1 cellular context compared by ENCODE assay signal in the genomic region with DNA sequence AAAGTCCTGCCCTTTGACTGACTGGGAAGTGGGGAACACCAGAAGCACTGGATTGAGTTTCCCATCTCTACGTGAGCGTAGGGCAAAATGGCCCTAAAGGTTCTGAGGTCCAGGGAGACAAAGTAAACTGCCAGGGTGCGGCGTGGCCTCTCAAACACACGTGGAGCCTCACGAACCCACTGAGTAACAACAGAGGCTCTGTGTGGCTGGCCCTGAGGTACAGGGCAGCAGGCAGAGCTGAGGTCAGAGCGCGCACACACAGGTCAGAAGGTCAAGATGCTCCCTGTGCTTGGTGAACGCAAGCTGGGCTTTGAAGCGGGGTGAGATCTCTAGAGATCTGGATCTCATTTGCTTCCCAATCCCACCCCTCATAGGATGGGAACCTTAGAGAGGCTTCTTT.
A peak's percentile ranks its signal among the peaks of the same experiment; 100 is the strongest.
TF ChIP-seq lines count a peak whose summit lies in the region.

No MANE protein-coding gene starts in this region.

TF ChIP-seq in HepG2, 621 proteins besides CTCF, POLR2A, EP300 and RAD21 (continued from another document and continues in another):
- TF ChIP-seq PAXIP1 (CRISPR knock-in tag; conservative IDR thresholded peaks at IDR 0.05) (peak; percentile 48), ZNF282 (IDR thresholded peaks at IDR 0.05; ENCODE audit: partially characterized antibody) (no peak), ZNF207 (IDR thresholded peaks at IDR 0.05; ENCODE audit: borderline replicate concordance) (no peak), NFYB (CRISPR knock-in tag; IDR thresholded peaks at IDR 0.05) (peak; percentile 39; the same call in 1 of the 2 replicates), ZNF468 (CRISPR knock-in tag; IDR thresholded peaks at IDR 0.05) (no peak), SOX13 (IDR thresholded peaks at IDR 0.05) (no peak), SOX13 (CRISPR knock-in tag; conservative IDR thresholded peaks at IDR 0.05 in 1 of 2, IDR thresholded peaks at IDR 0.05 in 1 of 2) (peak in 1 of 2 experiments; percentile 46; a peak in 1 of 4 replicates), ZMYM3 (CRISPR knock-in tag; IDR thresholded peaks at IDR 0.05) (no peak), DZIP1 (CRISPR knock-in tag; IDR thresholded peaks at IDR 0.05) (no peak), CREM (IDR thresholded peaks at IDR 0.05) (peak; percentile 23; the same call in 1 of the 2 replicates), CREM (CRISPR knock-in tag; IDR thresholded peaks at IDR 0.05) (no peak), ZNF558 (CRISPR knock-in tag; IDR thresholded peaks at IDR 0.05; ENCODE audit: borderline replicate concordance) (no peak), NFAT5 (CRISPR knock-in tag; IDR thresholded peaks at IDR 0.05) (no peak), REXO4 (CRISPR knock-in tag; IDR thresholded peaks at IDR 0.05; ENCODE audit: borderline replicate concordance) (no peak), PRMT3 (CRISPR knock-in tag; IDR thresholded peaks at IDR 0.05; ENCODE audit: borderline replicate concordance, low read depth) (no peak), ZNF124 (CRISPR knock-in tag; IDR thresholded peaks at IDR 0.05) (no peak), SAP130 (CRISPR knock-in tag; IDR thresholded peaks at IDR 0.05; ENCODE audit: low read depth) (peak; percentile 21; the same call in 1 of the 2 replicates), RFX1 (IDR thresholded peaks at IDR 0.05) (no peak), SNAPC5 (CRISPR knock-in tag; IDR thresholded peaks at IDR 0.05; ENCODE audit: borderline replicate concordance) (no peak), ZNF503 (CRISPR knock-in tag; IDR thresholded peaks at IDR 0.05) (no peak), ZNF24 (IDR thresholded peaks at IDR 0.05) (no peak), ETV6 (CRISPR knock-in tag; conservative IDR thresholded peaks at IDR 0.05) (no peak), ZNF547 (CRISPR knock-in tag; IDR thresholded peaks at IDR 0.05) (no peak; the same call in 1 of the 2 replicates), SATB2 (CRISPR knock-in tag; IDR thresholded peaks at IDR 0.05) (no peak), ATF1 (CRISPR knock-in tag; IDR thresholded peaks at IDR 0.05) (no peak), FOXA3 (CRISPR knock-in tag; IDR thresholded peaks at IDR 0.05) (peak; percentile 37; the same call in 1 of the 2 replicates), TFDP1 (CRISPR knock-in tag; IDR thresholded peaks at IDR 0.05; ENCODE audit: borderline replicate concordance) (peak; percentile 32; the same call in 1 of the 2 replicates), RARA (CRISPR knock-in tag; IDR thresholded peaks at IDR 0.05) (peak; percentile 50; the same call in 1 of the 2 replicates), NFRKB (IDR thresholded peaks at IDR 0.05) (no peak), ATM (IDR thresholded peaks at IDR 0.05; ENCODE audit: borderline replicate concordance) (no peak), HOXA5 (CRISPR knock-in tag; IDR thresholded peaks at IDR 0.05) (no peak), ZNF33A (CRISPR knock-in tag; IDR thresholded peaks at IDR 0.05; ENCODE audit: borderline replicate concordance) (no peak), HNRNPL (IDR thresholded peaks at IDR 0.05; ENCODE audit: low read depth, low read length) (no peak), SUZ12 (IDR thresholded peaks at IDR 0.05; ENCODE audit: low read depth, low read length) (no peak), RXRA (CRISPR knock-in tag; IDR thresholded peaks at IDR 0.05) (peak; percentile 68; the same call in 1 of the 2 replicates)
- TF ChIP-seq, protein P1, sequence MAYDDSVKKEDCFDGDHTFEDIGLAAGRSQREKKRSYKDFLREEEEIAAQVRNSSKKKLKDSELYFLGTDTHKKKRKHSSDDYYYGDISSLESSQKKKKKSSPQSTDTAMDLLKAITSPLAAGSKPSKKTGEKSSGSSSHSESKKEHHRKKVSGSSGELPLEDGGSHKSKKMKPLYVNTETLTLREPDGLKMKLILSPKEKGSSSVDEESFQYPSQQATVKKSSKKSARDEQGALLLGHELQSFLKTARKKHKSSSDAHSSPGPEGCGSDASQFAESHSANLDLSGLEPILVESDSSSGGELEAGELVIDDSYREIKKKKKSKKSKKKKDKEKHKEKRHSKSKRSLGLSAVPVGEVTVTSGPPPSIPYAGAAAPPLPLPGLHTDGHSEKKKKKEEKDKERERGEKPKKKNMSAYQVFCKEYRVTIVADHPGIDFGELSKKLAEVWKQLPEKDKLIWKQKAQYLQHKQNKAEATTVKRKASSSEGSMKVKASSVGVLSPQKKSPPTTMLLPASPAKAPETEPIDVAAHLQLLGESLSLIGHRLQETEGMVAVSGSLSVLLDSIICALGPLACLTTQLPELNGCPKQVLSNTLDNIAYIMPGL (CRISPR knock-in tag; IDR thresholded peaks at IDR 0.05; ENCODE audit: borderline replicate concordance in 1 of 2, low read depth in 1 of 2), result peak in 1 of 2 experiments; percentile 39; a peak in 1 of 4 replicates
- TF ChIP-seq, protein P2, sequence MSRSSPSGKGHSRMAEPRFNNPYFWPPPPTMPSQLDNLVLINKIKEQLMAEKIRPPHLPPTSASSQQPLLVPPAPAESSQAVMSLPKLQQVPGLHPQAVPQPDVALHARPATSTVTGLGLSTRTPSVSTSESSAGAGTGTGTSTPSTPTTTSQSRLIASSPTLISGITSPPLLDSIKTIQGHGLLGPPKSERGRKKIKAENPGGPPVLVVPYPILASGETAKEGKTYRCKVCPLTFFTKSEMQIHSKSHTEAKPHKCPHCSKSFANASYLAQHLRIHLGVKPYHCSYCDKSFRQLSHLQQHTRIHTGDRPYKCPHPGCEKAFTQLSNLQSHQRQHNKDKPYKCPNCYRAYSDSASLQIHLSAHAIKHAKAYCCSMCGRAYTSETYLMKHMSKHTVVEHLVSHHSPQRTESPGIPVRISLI (CRISPR knock-in tag; IDR thresholded peaks at IDR 0.05; ENCODE audit: borderline replicate concordance), result no peak
- TF ChIP-seq, protein P3, sequence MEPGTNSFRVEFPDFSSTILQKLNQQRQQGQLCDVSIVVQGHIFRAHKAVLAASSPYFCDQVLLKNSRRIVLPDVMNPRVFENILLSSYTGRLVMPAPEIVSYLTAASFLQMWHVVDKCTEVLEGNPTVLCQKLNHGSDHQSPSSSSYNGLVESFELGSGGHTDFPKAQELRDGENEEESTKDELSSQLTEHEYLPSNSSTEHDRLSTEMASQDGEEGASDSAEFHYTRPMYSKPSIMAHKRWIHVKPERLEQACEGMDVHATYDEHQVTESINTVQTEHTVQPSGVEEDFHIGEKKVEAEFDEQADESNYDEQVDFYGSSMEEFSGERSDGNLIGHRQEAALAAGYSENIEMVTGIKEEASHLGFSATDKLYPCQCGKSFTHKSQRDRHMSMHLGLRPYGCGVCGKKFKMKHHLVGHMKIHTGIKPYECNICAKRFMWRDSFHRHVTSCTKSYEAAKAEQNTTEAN (CRISPR knock-in tag; conservative IDR thresholded peaks at IDR 0.05), result no peak
